ENCODE assay signal across 34 cellular contexts in the genomic region with DNA sequence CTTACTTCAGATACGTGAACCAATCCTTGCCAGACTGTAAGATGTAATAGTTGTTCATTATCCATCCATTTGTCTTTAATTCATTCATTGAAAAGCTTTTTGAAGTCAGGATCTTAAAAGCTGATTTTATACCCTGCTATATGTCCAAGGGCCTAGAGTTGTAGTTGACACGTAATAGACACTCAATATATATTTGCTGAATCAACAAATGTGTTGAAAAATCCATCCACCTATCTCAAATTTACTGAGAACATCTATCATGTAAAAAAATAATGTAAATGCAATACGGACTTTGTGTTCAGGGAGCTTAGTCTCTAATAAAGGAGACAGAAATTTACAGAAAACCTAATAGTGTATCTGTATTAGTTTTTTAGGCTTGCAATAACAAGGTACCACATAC.
"Had no signal": no experiment of that assay in that cellular context is flagged by ENCODE, and none has a peak within 500 bp of the region (broad histone marks: within the 10 kb centered on the region; RNA-seq: fewer than 3 reads in every experiment).

No MANE protein-coding gene starts in this region.

- FAIRE-seq: astrocyte, TTC549 had no signal

- ATAC-seq: activated CD8-positive, alpha-beta T cell treated with anti-CD3 and anti-CD28 coated beads for 36 hours; activated naive CD4-positive, alpha-beta T cell treated with anti-CD3 and anti-CD28 coated beads, Interleukin-2, amount 50 U/mL, for 72 hours; activated T-cell treated with anti-CD3 and anti-CD28 coated beads, Interleukin-2, amount 50 U/mL, for 4 hours; activated T-cell treated with anti-CD3 and anti-CD28 coated beads, Interleukin-2, amount 50 U/mL, for 72 hours; activated T-helper 17 cell treated with anti-CD3 and anti-CD28 coated beads, Interleukin-2, amount 50 U/mL, for 72 hours; body of pancreas had no signal

- H3K4me3 ChIP-seq: adrenal gland, body of pancreas, breast epithelium had no signal

- H3K9me3 ChIP-seq: adrenal gland, body of pancreas, breast epithelium had no signal

- DNase-seq: activated B cell treated with CpG ODN at 0.5 μM for 24 hours; activated CD4-positive, alpha-beta memory T cell treated with anti-CD3 and anti-CD28 coated beads for 36 hours; activated CD4-positive, alpha-beta T cell treated with anti-CD3 and anti-CD28 coated beads for 4 hours; activated CD4-positive, alpha-beta T cell treated with anti-CD3 and anti-CD28 coated beads, Interleukin-2, amount 10 ng/mL, durations not matched to agents 24 days and 14 days; activated CD4-positive, alpha-beta T cell treated with anti-CD3 and anti-CD28 coated beads, Interleukin-2, amount 50 U/mL, for 1 hour; activated CD4-positive, alpha-beta T cell treated with anti-CD3 and anti-CD28 coated beads, Interleukin-2, amount 50 U/mL, for 4 hours; activated CD4-positive, CD25-positive, alpha-beta regulatory T cell treated with anti-CD3 and anti-CD28 coated beads, Interleukin-2, amount 50 U/mL, for 72 hours; activated CD8-positive, alpha-beta memory T cell treated with anti-CD3 and anti-CD28 coated beads, Interleukin-2, amount 50 U/mL, for 4 hours; activated CD8-positive, alpha-beta T cell treated with anti-CD3 and anti-CD28 coated beads for 36 hours; activated effector memory CD4-positive, alpha-beta T cell treated with anti-CD3 and anti-CD28 coated beads, Interleukin-2, amount 50 U/mL, for 16 hours; activated gamma-delta T cell treated with Interleukin-2 at 50 U/mL for 16 hours; activated naive CD4-positive, alpha-beta T cell; activated naive CD4-positive, alpha-beta T cell treated with anti-CD3 and anti-CD28 coated beads for 36 hours; activated naive CD4-positive, alpha-beta T cell treated with anti-CD3 and anti-CD28 coated beads, Interleukin-2, amount 50 U/mL, for 16 hours; activated naive CD8-positive, alpha-beta T cell treated with anti-CD3 and anti-CD28 coated beads for 36 hours; activated T-cell treated with anti-CD3 and anti-CD28 coated beads for 4 hours; activated T-cell treated with anti-CD3 and anti-CD28 coated beads, Interleukin-2, amount 50 U/mL, for 1 hour; activated T-cell treated with anti-CD3 and anti-CD28 coated beads, Interleukin-2, amount 50 U/mL, for 4 hours; activated T-cell treated with anti-CD3 and anti-CD28 coated beads, Interleukin-2, amount 50 U/mL, for 72 hours; adrenal gland; amniotic stem cell; aorta; body of pancreas; brain microvascular endothelial cell; central memory CD4-positive, alpha-beta T cell; T-helper 1 cell; T-helper 2 cell; T-helper 9 cell had no signal

- H3K4me1 ChIP-seq: adrenal gland, body of pancreas, breast epithelium had no signal

- H3K36me3 ChIP-seq: adrenal gland, brain microvascular endothelial cell, breast epithelium had no signal

- H3K27me3 ChIP-seq: adrenal gland, body of pancreas, brain microvascular endothelial cell, breast epithelium had no signal

- H3K27ac ChIP-seq: adrenal gland, body of pancreas, brain microvascular endothelial cell, breast epithelium, VCaP had no signal
